Comparison of ENCODE assay signal across 1 cellular context in the genomic region with DNA sequence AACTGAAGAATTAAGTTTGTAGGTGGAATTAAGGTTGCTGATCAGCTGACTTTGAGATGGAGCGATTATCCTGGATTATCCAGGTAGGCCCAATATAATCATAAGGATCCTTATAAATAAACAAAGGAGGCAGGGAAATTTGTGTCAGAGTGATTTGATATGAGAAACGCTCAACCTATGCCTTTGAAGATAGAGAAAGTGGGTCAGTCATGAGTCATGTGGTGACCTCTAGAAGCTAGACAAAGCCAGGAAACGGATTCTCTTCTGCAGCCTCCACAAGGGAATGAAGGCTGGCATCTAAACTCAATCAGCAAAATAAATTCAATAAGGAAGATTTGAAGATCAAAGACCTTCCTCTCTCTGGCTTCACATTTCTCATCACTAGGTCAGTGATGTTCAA.
A peak's percentile ranks its signal among the peaks of the same experiment; 100 is the strongest.
TF ChIP-seq lines count a peak whose summit lies in the region.

No MANE protein-coding gene starts in this region.

TF ChIP-seq in endothelial cell of umbilical vein, 7 proteins besides CTCF, POLR2A, EP300 and RAD21 (continued from another document):
- peak; percentile 36 for TF ChIP-seq JUN (IDR thresholded peaks at IDR 0.05; ENCODE audit: borderline replicate concordance, insufficient read depth, insufficient read length, low read depth)
- no peak for TF ChIP-seq MYC (IDR thresholded peaks at IDR 0.05; ENCODE audit: low read depth, low read length)
- TF ChIP-seq GATA2 (IDR thresholded peaks at IDR 0.05; ENCODE audit: insufficient read depth, insufficient read length, low read depth, low read length), result peak; percentile 51
- TF ChIP-seq FOS (IDR thresholded peaks at IDR 0.05; ENCODE audit: borderline replicate concordance, insufficient read depth, low read length), result peak; percentile 65
TF ChIP-seq in endothelial cell of umbilical vein: peak in this region for 3.
